In genomic region chr4:101229116-101229515, GRCh38 we compare ENCODE assay signal across 24 cellular contexts.
DNase-seq lines count a peak whose midpoint lies in the region; ATAC-seq and TF ChIP-seq lines count a peak whose summit lies in the region.
"Had no signal": no experiment of that assay in that cellular context is flagged by ENCODE, and none has a peak within 500 bp of the region (broad histone marks: within the 10 kb centered on the region; RNA-seq: fewer than 3 reads in every experiment).

No MANE protein-coding gene starts in this region.

- H3K9me3 ChIP-seq in breast epithelium (no peaks in the 10 kb centered on the region), adipocyte (ENCODE audit: control insufficient read depth, low read length) (peaks cover 3% of the 10 kb centered on the region)
- H3K9me3 ChIP-seq: pancreas, right lobe of liver, tibial artery had no signal

- TF ChIP-seq POLR2A in breast epithelium (IDR thresholded peaks at IDR 0.05): no peak

- BruUV-seq in MCF 10A (replicated peaks; lab: Mats Ljungman, UMichigan): no TSS peak

- no peaks in the 10 kb centered on the region for H3K9me3 Mint-ChIP-seq in MCF 10A (ENCODE audit: unreplicated experiment)

- H3K4me1 ChIP-seq in breast epithelium (no peaks in the 10 kb centered on the region), adipocyte (ENCODE audit: control insufficient read depth, insufficient read depth, low read length) (peaks cover 37% of the 10 kb centered on the region)
- H3K4me1 ChIP-seq: right lobe of liver had no signal

- H3K36me3 Mint-ChIP-seq in MCF 10A (ENCODE audit: insufficient read depth, unreplicated experiment): no peaks in the 10 kb centered on the region

- CTCF ChIA-PET in MCF 10A (lab: Yijun Ruan, JAX): no interaction called here

- H3K27me3 ChIP-seq in breast epithelium: no peaks in the 10 kb centered on the region
- H3K27me3 ChIP-seq in adipocyte (replicated peaks; ENCODE audit: control insufficient read depth, insufficient read depth, low read length): no peaks in the 10 kb centered on the region
- H3K27me3 ChIP-seq: pancreas, right lobe of liver, tibial artery had no signal

- no peak for ATAC-seq in GM19023 (IDR thresholded peaks at IDR 0.05; ENCODE audit: unreplicated experiment)
- ATAC-seq: naive thymus-derived CD8-positive, alpha-beta T cell; right lobe of liver had no signal

- DNase-seq in MCF 10A (ENCODE audit: unreplicated experiment): no peak
- DNase-seq in breast epithelium (ENCODE audit: low spot score in 2 of 2): no peak
- DNase-seq in adipocyte (ENCODE audit: low read depth): peak; percentile 57
- DNase-seq in fibroblast of villous mesenchyme (ENCODE audit: low read depth): peak; percentile 54
- no peak for DNase-seq in iPS-NIHi7 (ENCODE audit: extremely low spot score)
- no peak for DNase-seq in COLO829 (ENCODE audit: low spot score)
- DNase-seq in H4 (ENCODE audit: low spot score): no peak
- DNase-seq: 8988T; activated CD4-positive, alpha-beta T cell treated with anti-CD3 and anti-CD28 coated beads, Interleukin-2, amount 10 ng/mL, durations not matched to agents 24 days and 14 days; amniotic stem cell; endodermal cell; hypothalamus; KBM-7; mesendoderm; naive thymus-derived CD8-positive, alpha-beta T cell; NCI-H187; NCI-H446; pancreas; right lobe of liver; stimulated activated naive CD4-positive, alpha-beta T cell; SW 1271; tibial artery had no signal

- TF ChIP-seq CTCF in MCF 10A (IDR thresholded peaks at IDR 0.05; ENCODE audit: unreplicated experiment): no peak
- no peak for TF ChIP-seq CTCF in breast epithelium (IDR thresholded peaks at IDR 0.05)
- no peak for TF ChIP-seq CTCF in fibroblast of villous mesenchyme (IDR thresholded peaks at IDR 0.05; ENCODE audit: insufficient read depth, low read depth, low read length)

- H3K9ac ChIP-seq in adipocyte (ENCODE audit: low read length): no peak overlapping the region

- intact Hi-C loops in MCF 10A (cut with micrococcal nuclease) (no loop called here), breast epithelium (cut with DNase I; ENCODE audit: low total_unique reads) (no loop called here)

- H3K36me3 ChIP-seq in breast epithelium (no peaks in the 10 kb centered on the region), adipocyte (ENCODE audit: control insufficient read depth, insufficient read depth, low read length, severe bottlenecking) (no peaks in the 10 kb centered on the region)
- H3K36me3 ChIP-seq: pancreas, right lobe of liver, tibial artery had no signal

- no peak overlapping the region for H3K27ac ChIP-seq in breast epithelium
- H3K27ac ChIP-seq: pancreas, right lobe of liver, RWPE1, tibial artery had no signal

- no peak overlapping the region for H3K4me3 Mint-ChIP-seq in MCF 10A (ENCODE audit: unreplicated experiment)
- H3K4me3 Mint-ChIP-seq: activated CD4-positive, alpha-beta T cell treated with anti-CD3 and anti-CD28 coated beads, Interleukin-2, amount 10 ng/mL, durations not matched to agents 24 days and 14 days; endodermal cell; naive thymus-derived CD8-positive, alpha-beta T cell had no signal

- POLR2A ChIA-PET in MCF 10A (lab: Yijun Ruan, JAX): interaction anchor here (0.7 to 0.9 kb wide), 2 partner anchors 34 to 767 kb away, joined by 3 to 5 read pairs; no protein-coding TSS in a partner anchor

- no peaks in the 10 kb centered on the region for H3K27me3 Mint-ChIP-seq in MCF 10A (ENCODE audit: insufficient read depth, unreplicated experiment)
- H3K27me3 Mint-ChIP-seq: naive thymus-derived CD8-positive, alpha-beta T cell had no signal

- peak overlapping the region; percentile 36 for H3K27ac Mint-ChIP-seq in MCF 10A (ENCODE audit: low read depth, unreplicated experiment)
- H3K27ac Mint-ChIP-seq: activated CD4-positive, alpha-beta T cell treated with anti-CD3 and anti-CD28 coated beads, Interleukin-2, amount 10 ng/mL, durations not matched to agents 24 days and 14 days; endodermal cell; naive thymus-derived CD8-positive, alpha-beta T cell had no signal

- H3K4me3 ChIP-seq in breast epithelium: no peak overlapping the region
- no peak overlapping the region for H3K4me3 ChIP-seq in adipocyte (ENCODE audit: low read length)
- H3K4me3 ChIP-seq in fibroblast of villous mesenchyme (ENCODE audit: low read depth, low read length): no peak overlapping the region
- H3K4me3 ChIP-seq: pancreas, right lobe of liver, tibial artery had no signal

- peaks cover 31% of the 10 kb centered on the region for H3K4me1 Mint-ChIP-seq in MCF 10A (ENCODE audit: insufficient read depth, unreplicated experiment)

Comparison
In these comparisons a context has a peak if more than half of its experiments do, and no peak if none do; other contexts are left out.
1. DNase-seq: peak in adipocyte (single experiment) and fibroblast of villous mesenchyme (single experiment); none in MCF 10A (single experiment), breast epithelium (0 of 2), iPS-NIHi7 (single experiment), COLO829 (single experiment) and H4 (single experiment).